Comparison of ENCODE assay signal across 14 cellular contexts in genomic region chr2:26568076-26568890, GRCh38.
DNase-seq lines count a peak whose midpoint lies in the region; ATAC-seq and TF ChIP-seq lines count a peak whose summit lies in the region.
"Had no signal": no experiment of that assay in that cellular context is flagged by ENCODE, and none has a peak within 500 bp of the region (broad histone marks: within the 10 kb centered on the region; RNA-seq: fewer than 3 reads in every experiment).

No MANE protein-coding gene starts in this region.

- no peak overlapping the region for H2AK5ac ChIP-seq in trophoblast cell (ENCODE audit: low read length)

- no peak overlapping the region for H2AFZ ChIP-seq in trophoblast cell (ENCODE audit: insufficient read depth, low read length, poor library complexity)

- no peaks in the 10 kb centered on the region for H3K27me3 ChIP-seq in trophoblast cell (ENCODE audit: insufficient read depth, low read length)
- no peaks in the 10 kb centered on the region for H3K27me3 ChIP-seq in vagina

- H3K14ac ChIP-seq in trophoblast cell (ENCODE audit: low read length), result no peak overlapping the region

- H3K18ac ChIP-seq in trophoblast cell (ENCODE audit: low read length), result no peak overlapping the region

- H3K36me3 ChIP-seq in trophoblast cell (ENCODE audit: control insufficient read depth in 1 of 2, insufficient read depth in 2 of 2, low read length in 2 of 2) (no peaks in the 10 kb centered on the region), vagina (no peaks in the 10 kb centered on the region)
- H3K36me3 ChIP-seq: BLaER1 had no signal

- no peak overlapping the region for H4K12ac ChIP-seq in trophoblast cell (ENCODE audit: low read depth, low read length)

- peaks cover 2% of the 10 kb centered on the region for H3K36me3 Mint-ChIP-seq in chondrocyte (ENCODE audit: low read depth)
- H3K36me3 Mint-ChIP-seq: IgD-negative memory B cell had no signal

- no peak overlapping the region for H2BK5ac ChIP-seq in trophoblast cell (ENCODE audit: low read depth, low read length, poor library complexity)

- no peak overlapping the region for H2BK120ac ChIP-seq in trophoblast cell (ENCODE audit: insufficient read depth, low read length, poor library complexity)

- no peak for TF ChIP-seq POLR2A in vagina (IDR thresholded peaks at IDR 0.05)

- no peak overlapping the region for H3K4me2 ChIP-seq in trophoblast cell (ENCODE audit: low read length)
- H3K4me2 ChIP-seq: BLaER1 had no signal

- H3K4me1 ChIP-seq in trophoblast cell (ENCODE audit: control insufficient read depth in 1 of 2, insufficient read depth in 2 of 2, low read length in 2 of 2) (no peaks in the 10 kb centered on the region), vagina (peaks cover 3% of the 10 kb centered on the region)

- H3K27me3 Mint-ChIP-seq in chondrocyte (ENCODE audit: low read depth), result peaks cover 81% of the 10 kb centered on the region

- H2BK12ac ChIP-seq in trophoblast cell (ENCODE audit: low read length), result no peak overlapping the region

- H3K4me3 ChIP-seq in trophoblast cell (ENCODE audit: low read depth, low read length), result no peak overlapping the region
- no peak overlapping the region for H3K4me3 ChIP-seq in vagina
- H3K4me3 ChIP-seq: BLaER1 had no signal

- peaks cover under 1% of the 10 kb centered on the region for H3K4me1 Mint-ChIP-seq in chondrocyte (ENCODE audit: low read depth)
- H3K4me1 Mint-ChIP-seq: IgD-negative memory B cell had no signal

- no peak for TF ChIP-seq CTCF in chondrocyte (IDR thresholded peaks at IDR 0.05)
- no peak for TF ChIP-seq CTCF in vagina (IDR thresholded peaks at IDR 0.05)

- H4K8ac ChIP-seq in trophoblast cell (ENCODE audit: low read depth, low read length), result no peak overlapping the region

- no peak overlapping the region for H3K23ac ChIP-seq in trophoblast cell (ENCODE audit: low read length)

- H3K79me1 ChIP-seq in trophoblast cell (ENCODE audit: low read length), result no peaks in the 10 kb centered on the region

- no peaks in the 10 kb centered on the region for H3K79me2 ChIP-seq in trophoblast cell (ENCODE audit: control insufficient read depth, insufficient read depth, low read length, poor library complexity)

- intact Hi-C loops in vagina (cut with DNase I), result no loop called here

- H4K91ac ChIP-seq in trophoblast cell (ENCODE audit: low read depth, low read length), result no peak overlapping the region

- no CpG with 5 or more reads among the region's 7 CpGs for WGBS in trophoblast cell (ENCODE audit: extremely low coverage, insufficient coverage, insufficient read length)

- no peak overlapping the region for H3K27ac Mint-ChIP-seq in chondrocyte (ENCODE audit: unreplicated experiment)
- H3K27ac Mint-ChIP-seq: IgD-negative memory B cell had no signal

- peak; percentile 1 for DNase-seq in activated CD8-positive, alpha-beta memory T cell treated with anti-CD3 and anti-CD28 coated beads, Interleukin-2, amount 50 U/mL, for 4 hours
- no peak for DNase-seq in activated CD8-positive, alpha-beta memory T cell treated with anti-CD3 and anti-CD28 coated beads, Interleukin-2, amount 50 U/mL, for 48 hours
- peak; percentile 2 for DNase-seq in 8988T
- DNase-seq in chondrocyte (ENCODE audit: low spot score), result peak; percentile 30
- DNase-seq in trophoblast cell, result peak; percentile 86 to 91
- no peak for DNase-seq in vagina (ENCODE audit: extremely low spot score in 2 of 2)
- no peak for DNase-seq in stimulated activated CD4-positive, alpha-beta T cell treated with anti-CD3 and anti-CD28 coated beads, Interleukin-15, amount 100 ng/mL, for 24 hours
- DNase-seq: NCI-H1417 treated with DMSO at 0.1 percent for 48 hours, NCI-H2029, NCI-H510A had no signal

- no peak overlapping the region for H3K4ac ChIP-seq in trophoblast cell (ENCODE audit: low read depth, low read length)

- H3K4me3 Mint-ChIP-seq in chondrocyte (ENCODE audit: unreplicated experiment), result no peak overlapping the region
- H3K4me3 Mint-ChIP-seq: IgD-negative memory B cell had no signal

- ATAC-seq in GM19395 (IDR thresholded peaks at IDR 0.05; ENCODE audit: unreplicated experiment), result no peak

- H3K9me3 ChIP-seq in trophoblast cell (ENCODE audit: insufficient read depth, low read depth, low read length), result no peaks in the 10 kb centered on the region
- H3K9me3 ChIP-seq in vagina, result no peaks in the 10 kb centered on the region
- H3K9me3 ChIP-seq: BLaER1 had no signal

- no peak overlapping the region for H3K9ac ChIP-seq in trophoblast cell (ENCODE audit: low read length)
- H3K9ac ChIP-seq: BLaER1 had no signal

- H3K9me3 Mint-ChIP-seq in chondrocyte (ENCODE audit: low read depth), result no peaks in the 10 kb centered on the region

- H3K27ac ChIP-seq in trophoblast cell (ENCODE audit: low read depth, low read length), result no peak overlapping the region
- no peak overlapping the region for H3K27ac ChIP-seq in vagina
- H3K27ac ChIP-seq: 22Rv1, BLaER1 had no signal

Comparison
In these comparisons a context has a peak if more than half of its experiments do, and no peak if none do; other contexts are left out.
1. DNase-seq: peak in activated CD8-positive, alpha-beta memory T cell treated with anti-CD3 and anti-CD28 coated beads, Interleukin-2, amount 50 U/mL, for 4 hours (single experiment), 8988T (single experiment), chondrocyte (single experiment) and trophoblast cell (2 of 2); none in activated CD8-positive, alpha-beta memory T cell treated with anti-CD3 and anti-CD28 coated beads, Interleukin-2, amount 50 U/mL, for 48 hours (single experiment), vagina (0 of 2) and stimulated activated CD4-positive, alpha-beta T cell treated with anti-CD3 and anti-CD28 coated beads, Interleukin-15, amount 100 ng/mL, for 24 hours (single experiment).